9 cellular contexts compared by ENCODE assay signal in genomic region chr14:56555921-56556570, GRCh38. TPM values are rescaled to one million over a fixed set of nuclear protein-coding genes. Genes with fewer than 3 reads are reported as not detected.
DNase-seq lines count a peak whose midpoint lies in the region; ATAC-seq and TF ChIP-seq lines count a peak whose summit lies in the region.
"Had no signal": no experiment of that assay in that cellular context is flagged by ENCODE, and none has a peak within 500 bp of the region (broad histone marks: within the 10 kb centered on the region; RNA-seq: fewer than 3 reads in every experiment).

No MANE protein-coding gene starts in this region.

- no peak overlapping the region for H3K9ac ChIP-seq in KMS-11

- intact Hi-C loops in vagina (cut with DNase I), result no loop called here

- no peak for TF ChIP-seq POLR2A in vagina (IDR thresholded peaks at IDR 0.05)

- no peaks in the 10 kb centered on the region for H3K9me3 ChIP-seq in iPS DF 6.9 (ENCODE audit: control insufficient read depth, insufficient read depth, low read length)
- H3K9me3 ChIP-seq in vagina, result no peaks in the 10 kb centered on the region

- H3K4me1 ChIP-seq in KMS-11 (ENCODE audit: low read depth, poor library complexity, severe bottlenecking), result peaks cover 11% of the 10 kb centered on the region
- no peaks in the 10 kb centered on the region for H3K4me1 ChIP-seq in iPS DF 6.9 (ENCODE audit: control insufficient read depth, insufficient read depth, low read length)
- no peaks in the 10 kb centered on the region for H3K4me1 ChIP-seq in vagina

- H3K4me3 ChIP-seq in KMS-11 (IDR thresholded peaks at IDR 0.05; ENCODE audit: insufficient read depth, low read depth, low read length) (no peak overlapping the region), iPS DF 6.9 (ENCODE audit: low read length) (no peak overlapping the region), vagina (no peak overlapping the region)

- DNase-seq in DMS114 treated with DMSO at 0.1 percent for 48 hours (lab: John Stamatoyannopoulos, UW; ENCODE audit: unreplicated experiment) (peak; percentile 46), SK-MEL-5 (ENCODE audit: low read depth, low spot score) (peak; percentile 63), iPS DF 6.9 (ENCODE audit: low read depth, low spot score) (peak; percentile 13), occipital lobe (lab: John Stamatoyannopoulos, UW) (no peak), vagina (ENCODE audit: extremely low spot score in 2 of 2) (no peak)
- DNase-seq: naive B cell had no signal

- H3K79me2 ChIP-seq in KMS-11 (ENCODE audit: insufficient read depth, low read depth), result no peaks in the 10 kb centered on the region

- WGBS in iPS DF 6.9 (ENCODE audit: insufficient coverage, insufficient read length), result no CpG with 5 or more reads among the region's 5 CpGs

- H3K27me3 ChIP-seq in KMS-11 (ENCODE audit: insufficient read depth, low read depth), result no peaks in the 10 kb centered on the region
- no peaks in the 10 kb centered on the region for H3K27me3 ChIP-seq in iPS DF 6.9 (ENCODE audit: control insufficient read depth, insufficient read depth, low read length)
- H3K27me3 ChIP-seq in vagina, result no peaks in the 10 kb centered on the region

- in situ Hi-C loops in SK-MEL-5 (cut with HindIII; ENCODE audit: low pct_unique_long_range_greater_than_20kb, low sequenced_read_pairs), result no loop called here

- ATAC-seq in HG03095 (IDR thresholded peaks at IDR 0.05; ENCODE audit: unreplicated experiment), result no peak
- ATAC-seq in GM21515 (IDR thresholded peaks at IDR 0.05; ENCODE audit: unreplicated experiment), result no peak

- H2AFZ ChIP-seq in KMS-11 (ENCODE audit: low read depth), result no peak overlapping the region

- H3K27ac ChIP-seq in KMS-11 (no peak overlapping the region), iPS DF 6.9 (ENCODE audit: low read length) (no peak overlapping the region), vagina (no peak overlapping the region)

- H3K4me2 ChIP-seq in KMS-11, result no peak overlapping the region

- no peaks in the 10 kb centered on the region for H3K36me3 ChIP-seq in KMS-11 (ENCODE audit: insufficient read depth)
- H3K36me3 ChIP-seq in iPS DF 6.9 (ENCODE audit: control insufficient read depth, insufficient read depth, low read length), result no peaks in the 10 kb centered on the region
- no peaks in the 10 kb centered on the region for H3K36me3 ChIP-seq in vagina

- no peaks in the 10 kb centered on the region for H4K20me1 ChIP-seq in KMS-11 (ENCODE audit: insufficient read depth)

- TF ChIP-seq CTCF in KMS-11 (conservative IDR thresholded peaks at IDR 0.05; ENCODE audit: low read depth, low read length), result peak; percentile 34
- no peak for TF ChIP-seq CTCF in vagina (IDR thresholded peaks at IDR 0.05)

RNA-seq across cellular contexts. Expression of gene TMEM260, which starts 23.6 kb away (rescaled TPM):
- total RNA-seq in SK-MEL-5 (2014; rRNA removed; shearing (Covaris generic)), result 17.6 and 19.3 TPM in 2 replicates
- 11.0 and 24.1 TPM in 2 replicates for polyA plus RNA-seq in SK-MEL-5 (2015; cell fraction: cytosol; rRNA removed)
- 33.7 and 56.8 TPM in 2 replicates for polyA plus RNA-seq in SK-MEL-5 (2015; cell fraction: nucleus; rRNA removed)
- total RNA-seq in occipital lobe (31.0 TPM), vagina (13.3 TPM)

Comparison
In these comparisons a context has a peak if more than half of its experiments do, and no peak if none do; other contexts are left out.
1. DNase-seq: peak in DMS114 treated with DMSO at 0.1 percent for 48 hours (single experiment), SK-MEL-5 (single experiment) and iPS DF 6.9 (single experiment); none in occipital lobe (single experiment) and vagina (0 of 2).